Comparison of ENCODE assay signal across 24 cellular contexts in the genomic region with DNA sequence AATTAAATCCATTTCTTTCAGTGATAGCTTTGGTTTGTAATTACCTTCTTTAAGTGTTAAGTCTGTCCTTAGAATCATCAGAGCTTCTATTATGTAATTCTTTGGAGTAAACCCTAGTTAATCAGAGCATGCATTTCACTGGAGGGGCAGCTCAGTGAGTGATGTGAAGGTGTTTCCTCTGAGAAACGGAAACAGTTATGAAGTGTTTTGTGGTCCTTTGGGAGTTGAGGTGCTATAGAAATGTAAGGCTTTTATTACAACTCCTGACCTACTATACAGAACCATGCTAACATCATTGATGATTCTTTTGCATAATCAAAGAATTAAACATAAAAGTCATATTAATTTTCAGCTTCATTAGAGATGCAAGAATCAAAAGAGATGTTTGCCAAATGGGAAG.
"Had no signal": no experiment of that assay in that cellular context is flagged by ENCODE, and none has a peak within 500 bp of the region (broad histone marks: within the 10 kb centered on the region; RNA-seq: fewer than 3 reads in every experiment).

No MANE protein-coding gene starts in this region.

- H3K27ac ChIP-seq: esophagus squamous epithelium, right atrium auricular region, tibial nerve, uterus had no signal

- H3K9me3 Mint-ChIP-seq: activated naive CD8-positive, alpha-beta T cell treated with anti-CD3 and anti-CD28 coated beads, Interleukin-2, amount 10 ng/mL, durations not matched to agents 7 days and 5 days; activated T-helper 1 cell treated with anti-CD3 and anti-CD28 coated beads, Interleukin-12 subunit alpha, Interleukin-12 subunit beta, Interleukin-2, Interleukin-4 antibody, amounts not matched to agents 30 ng/mL and 10 ng/mL and 1 ng/mL, durations not matched to agents 14 hours and 24 hours and 36 hours; central memory CD8-positive, alpha-beta T cell; naive thymus-derived CD8-positive, alpha-beta T cell had no signal

- H3K27me3 ChIP-seq: esophagus squamous epithelium, right atrium auricular region, tibial nerve, uterus had no signal

- H3K4me3 Mint-ChIP-seq: activated naive CD8-positive, alpha-beta T cell treated with anti-CD3 and anti-CD28 coated beads, Interleukin-2, amount 10 ng/mL, durations not matched to agents 7 days and 5 days; activated T-helper 1 cell treated with anti-CD3 and anti-CD28 coated beads, Interleukin-12 subunit alpha, Interleukin-12 subunit beta, Interleukin-2, Interleukin-4 antibody, amounts not matched to agents 30 ng/mL and 10 ng/mL and 1 ng/mL, durations not matched to agents 14 hours and 24 hours and 36 hours; brain; central memory CD8-positive, alpha-beta T cell; naive thymus-derived CD8-positive, alpha-beta T cell had no signal

- H3K27ac Mint-ChIP-seq: activated naive CD8-positive, alpha-beta T cell treated with anti-CD3 and anti-CD28 coated beads, Interleukin-2, amount 10 ng/mL, durations not matched to agents 7 days and 5 days; activated T-helper 1 cell treated with anti-CD3 and anti-CD28 coated beads, Interleukin-12 subunit alpha, Interleukin-12 subunit beta, Interleukin-2, Interleukin-4 antibody, amounts not matched to agents 30 ng/mL and 10 ng/mL and 1 ng/mL, durations not matched to agents 14 hours and 24 hours and 36 hours; naive thymus-derived CD8-positive, alpha-beta T cell; progenitor cell of endocrine pancreas had no signal

- DNase-seq: activated CD4-positive, alpha-beta T cell treated with anti-CD3 and anti-CD28 coated beads, Interleukin-2, amount 50 U/mL, for 1 hour; activated CD8-positive, alpha-beta memory T cell treated with anti-CD3 and anti-CD28 coated beads for 24 hours; activated naive CD4-positive, alpha-beta T cell; activated naive CD8-positive, alpha-beta T cell treated with anti-CD3 and anti-CD28 coated beads, Interleukin-2, amount 10 ng/mL, durations not matched to agents 7 days and 5 days; cortex of kidney; effector CD8-positive, alpha-beta T cell; esophagus squamous epithelium; hippocampal formation; mammary epithelial cell; naive thymus-derived CD8-positive, alpha-beta T cell; occipital lobe; stimulated activated CD4-positive, alpha-beta T cell treated with anti-CD3 and anti-CD28 coated beads, Interleukin-15, amount 100 ng/mL, for 24 hours; stimulated activated CD4-positive, alpha-beta T cell treated with anti-CD3 and anti-CD28 coated beads, Interleukin-4, amount 100 ng/mL, for 1 hour; stimulated activated naive CD4-positive, alpha-beta T cell treated with Interleukin-2 at 50 U/mL for 16 hours; substantia nigra; uterus had no signal

- FAIRE-seq: keratinocyte had no signal

- H3K36me3 ChIP-seq: esophagus squamous epithelium, right atrium auricular region, tibial nerve, uterus had no signal

- H3K9me3 ChIP-seq: esophagus squamous epithelium, right atrium auricular region, tibial nerve, uterus had no signal

- H3K4me1 ChIP-seq: esophagus squamous epithelium, right atrium auricular region, tibial nerve, uterus had no signal

- ATAC-seq: left lobe of liver; naive thymus-derived CD8-positive, alpha-beta T cell had no signal

- H3K4me3 ChIP-seq: esophagus squamous epithelium, right atrium auricular region, tibial nerve, uterus had no signal
